20 cellular contexts compared by ENCODE assay signal in the genomic region with DNA sequence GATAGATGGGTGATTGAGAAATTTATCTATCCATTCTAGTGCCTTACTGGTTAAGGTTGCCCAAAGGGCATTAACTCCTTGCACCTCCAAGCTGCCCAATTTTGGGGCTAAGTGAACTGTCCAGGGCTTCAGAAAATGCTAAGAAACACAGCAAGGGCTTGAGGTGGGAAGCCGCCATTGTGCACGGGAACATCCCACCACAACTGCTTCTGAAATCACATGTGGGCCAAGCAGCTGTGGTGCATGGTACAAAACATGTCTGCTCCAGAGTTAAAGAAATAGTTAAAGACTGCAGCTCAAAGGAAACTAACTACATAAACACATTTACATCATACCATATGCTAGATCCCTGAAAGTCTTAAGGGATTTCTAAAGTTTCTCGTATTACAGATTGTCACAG.
DNase-seq lines count a peak whose midpoint lies in the region; ATAC-seq and TF ChIP-seq lines count a peak whose summit lies in the region.
"Had no signal": no experiment of that assay in that cellular context is flagged by ENCODE, and none has a peak within 500 bp of the region (broad histone marks: within the 10 kb centered on the region; RNA-seq: fewer than 3 reads in every experiment).

No MANE protein-coding gene starts in this region.

- no peaks in the 10 kb centered on the region for H3K27me3 ChIP-seq in SJCRH30
- H3K27me3 ChIP-seq in colonic mucosa: no peaks in the 10 kb centered on the region
- H3K27me3 ChIP-seq: BE2C; BLaER1 treated with 17β-estradiol and CSF1 and Interleukin-3, amounts not matched to agents 10 nM and 100 nM had no signal

- no peaks in the 10 kb centered on the region for H3K9me3 ChIP-seq in SJCRH30 (replicated peaks)
- no peaks in the 10 kb centered on the region for H3K9me3 ChIP-seq in colonic mucosa
- H3K9me3 ChIP-seq: A549; BE2C; BLaER1 treated with 17β-estradiol and CSF1 and Interleukin-3, amounts not matched to agents 10 nM and 100 nM had no signal

- H3K27ac Mint-ChIP-seq in nephron: peak overlapping the region in 2 of 3 experiments; percentile 50 to 68
- H3K27ac Mint-ChIP-seq in T-cell: no peak overlapping the region
- H3K27ac Mint-ChIP-seq: CD4-positive, alpha-beta memory T cell had no signal

- POLR2A ChIA-PET in T-cell (lab: Charles Lee): no interaction called here

- no peak overlapping the region for H3K9ac ChIP-seq in colonic mucosa (ENCODE audit: low read depth in 2 of 2, low read length in 2 of 2)
- H3K9ac ChIP-seq: BLaER1 treated with 17β-estradiol and CSF1 and Interleukin-3, amounts not matched to agents 10 nM and 100 nM had no signal

- H3K4me1 ChIP-seq in SJCRH30 (peaks cover 9% of the 10 kb centered on the region), colonic mucosa (no peaks in the 10 kb centered on the region)
- H3K4me1 ChIP-seq: A549; BE2C; BLaER1 treated with 17β-estradiol and CSF1 and Interleukin-3, amounts not matched to agents 10 nM and 100 nM had no signal

- intact Hi-C loops in colonic mucosa (cut with DNase I): no loop called here

- H3K9me3 Mint-ChIP-seq in nephron: peaks cover 5% of the 10 kb centered on the region
- H3K9me3 Mint-ChIP-seq in T-cell: peaks cover 0 to 11% (median 0%) of the 10 kb centered on the region in 3 donors

- DNase-seq in NCI-H2171 treated with DMSO at 0.1 percent for 48 hours (lab: John Stamatoyannopoulos, UW): peak; percentile 5
- DNase-seq in NCI-H2171 (lab: John Stamatoyannopoulos, UW): no peak
- DNase-seq in SJCRH30: peak; percentile 15 to 38
- no peak for DNase-seq in T-cell
- DNase-seq in colonic mucosa: no peak
- DNase-seq in HK-2 (ENCODE audit: unreplicated experiment): no peak
- DNase-seq: 8988T; ACHN; AML-193; BE2C; Calu3; CD4-positive, alpha-beta memory T cell; COR-L47; DMS79; GF-D8; H7; HCEC 1CT had no signal

- H3K4me3 Mint-ChIP-seq in nephron (no peak overlapping the region), T-cell (no peak overlapping the region)

- H3K4me3 ChIP-seq in SJCRH30 (no peak overlapping the region), colonic mucosa (no peak overlapping the region)
- H3K4me3 ChIP-seq: A549; BLaER1 treated with 17β-estradiol and CSF1 and Interleukin-3, amounts not matched to agents 10 nM and 100 nM had no signal

- no peak for ATAC-seq in T-cell (replicated peaks in 1 of 4)
- ATAC-seq: A549 had no signal

- H3K27me3 Mint-ChIP-seq in nephron (ENCODE audit: low read depth) (no peaks in the 10 kb centered on the region), T-cell (no peaks in the 10 kb centered on the region)
- H3K27me3 Mint-ChIP-seq: CD4-positive, alpha-beta memory T cell had no signal

- H3K36me3 Mint-ChIP-seq in nephron (ENCODE audit: low read depth): no peaks in the 10 kb centered on the region
- no peaks in the 10 kb centered on the region for H3K36me3 Mint-ChIP-seq in T-cell
- H3K36me3 Mint-ChIP-seq: CD4-positive, alpha-beta memory T cell had no signal

- TF ChIP-seq CTCF in nephron (IDR thresholded peaks at IDR 0.05; ENCODE audit: unreplicated experiment in 3 of 3): no peak
- TF ChIP-seq CTCF in colonic mucosa (IDR thresholded peaks at IDR 0.05): no peak

- H3K4me1 Mint-ChIP-seq in nephron (peaks cover 50% of the 10 kb centered on the region), T-cell (no peaks in the 10 kb centered on the region)
- H3K4me1 Mint-ChIP-seq: CD4-positive, alpha-beta memory T cell had no signal

- CTCF ChIA-PET in T-cell (lab: Charles Lee): no interaction called here

- H3K27ac ChIP-seq in SJCRH30: no peak overlapping the region
- no peak overlapping the region for H3K27ac ChIP-seq in colonic mucosa
- H3K27ac ChIP-seq: A549; BLaER1 treated with 17β-estradiol and CSF1 and Interleukin-3, amounts not matched to agents 10 nM and 100 nM had no signal

- H3K36me3 ChIP-seq in SJCRH30 (no peaks in the 10 kb centered on the region), colonic mucosa (no peaks in the 10 kb centered on the region)
- H3K36me3 ChIP-seq: BE2C; BLaER1 treated with 17β-estradiol and CSF1 and Interleukin-3, amounts not matched to agents 10 nM and 100 nM had no signal

Comparison
In these comparisons a context has a peak if more than half of its experiments do, and no peak if none do; other contexts are left out.
1. DNase-seq: peak in NCI-H2171 treated with DMSO at 0.1 percent for 48 hours (single experiment) and SJCRH30 (2 of 2); none in NCI-H2171 (single experiment), T-cell (0 of 34), colonic mucosa (single experiment) and HK-2 (single experiment).
2. H3K27ac Mint-ChIP-seq: peak in nephron (2 of 3); none in T-cell (0 of 2).